ENCODE assay signal across 8 cellular contexts in genomic region chr7:23014681-23015080, GRCh38. TPM values are rescaled to one million over a fixed set of nuclear protein-coding genes. Genes with fewer than 3 reads are reported as not detected.
DNase-seq lines count a peak whose midpoint lies in the region; ATAC-seq and TF ChIP-seq lines count a peak whose summit lies in the region.

No MANE protein-coding gene starts in this region.

- peak; percentile 4 for TF ChIP-seq CTCF in CD8-positive, alpha-beta T cell (IDR thresholded peaks at IDR 0.05)
- TF ChIP-seq CTCF in nephron (IDR thresholded peaks at IDR 0.05; ENCODE audit: unreplicated experiment in 3 of 3) (no peak), Caco-2 (IDR thresholded peaks at IDR 0.05; ENCODE audit: insufficient read depth in 1 of 2, low read depth in 1 of 2, low read length in 1 of 2, severe bottlenecking in 1 of 2, unreplicated experiment in 1 of 2) (no peak)

- no peaks in the 10 kb centered on the region for H3K27me3 ChIP-seq in CD8-positive, alpha-beta T cell (ENCODE audit: insufficient read depth, low read length)
- H3K27me3 ChIP-seq in Caco-2 (replicated peaks; ENCODE audit: control insufficient read depth, insufficient read depth, low read length): no peaks in the 10 kb centered on the region

- no peaks in the 10 kb centered on the region for H3K9me3 ChIP-seq in CD8-positive, alpha-beta T cell (ENCODE audit: low read length)
- no peaks in the 10 kb centered on the region for H3K9me3 ChIP-seq in KOPT-K1 (ENCODE audit: insufficient read depth, low read length, poor library complexity, severe bottlenecking)
- no peaks in the 10 kb centered on the region for H3K9me3 ChIP-seq in Caco-2

- POLR2A ChIA-PET in CD8-positive, alpha-beta T cell (lab: Charles Lee): interaction anchor here (1.1 kb wide), 1 partner anchor 510 kb away, joined by 3 read pairs; no protein-coding TSS in a partner anchor
- POLR2A ChIA-PET in Caco-2 (lab: Charles Lee): no interaction called here

- no peak for ATAC-seq in CD8-positive, alpha-beta T cell

- CTCF ChIA-PET in CD8-positive, alpha-beta T cell (lab: Charles Lee): interaction anchor here (2.4 kb wide), 1 partner anchor 40 kb away, joined by 16 read pairs; no protein-coding TSS in a partner anchor
- CTCF ChIA-PET in Caco-2 (lab: Charles Lee): no interaction called here

- peaks cover 20% of the 10 kb centered on the region for H3K4me1 Mint-ChIP-seq in CD8-positive, alpha-beta T cell (ENCODE audit: low read depth)
- H3K4me1 Mint-ChIP-seq in activated T-helper 2 cell treated with anti-CD3 and anti-CD28 coated beads, Interferon-gamma antibody, Interleukin-2, Interleukin-4, amounts not matched to agents 10 μg/mL and 5 μg/mL and 100 μg/mL, durations not matched to agents 14 hours and 24 hours and 36 hours (ENCODE audit: low read depth): peaks cover 35% of the 10 kb centered on the region
- H3K4me1 Mint-ChIP-seq in nephron (peaks cover 10% of the 10 kb centered on the region), Caco-2 (ENCODE audit: low read depth, unreplicated experiment) (peaks cover 12% of the 10 kb centered on the region)

- H3K36me3 ChIP-seq in CD8-positive, alpha-beta T cell (ENCODE audit: insufficient read depth, low read length): no peaks in the 10 kb centered on the region
- H3K36me3 ChIP-seq in KOPT-K1 (ENCODE audit: insufficient read depth, low read length): no peaks in the 10 kb centered on the region
- H3K36me3 ChIP-seq in Caco-2 (ENCODE audit: control insufficient read depth, insufficient read depth, low read length): no peaks in the 10 kb centered on the region

- peaks cover 21% of the 10 kb centered on the region for H3K4me1 ChIP-seq in CD8-positive, alpha-beta T cell (ENCODE audit: insufficient read depth, low read length)
- peaks cover 6% of the 10 kb centered on the region; the same call in 1 of the 2 replicates for H3K4me1 ChIP-seq in Caco-2

- H3K9me3 Mint-ChIP-seq in CD8-positive, alpha-beta T cell: no peaks in the 10 kb centered on the region
- no peaks in the 10 kb centered on the region for H3K9me3 Mint-ChIP-seq in activated T-helper 2 cell treated with anti-CD3 and anti-CD28 coated beads, Interferon-gamma antibody, Interleukin-2, Interleukin-4, amounts not matched to agents 10 μg/mL and 5 μg/mL and 100 μg/mL, durations not matched to agents 14 hours and 24 hours and 36 hours
- H3K9me3 Mint-ChIP-seq in nephron: no peaks in the 10 kb centered on the region
- no peaks in the 10 kb centered on the region for H3K9me3 Mint-ChIP-seq in Caco-2 (ENCODE audit: unreplicated experiment)

- intact Hi-C loops in CD8-positive, alpha-beta T cell (cut with DNase I, micrococcal nuclease): loop anchor here (1.0 to 10.0 kb wide), 14 partner anchors 41 to 1587 kb away; partner anchors contain the start of genes MALSU1 (in 2 of the 2), FAM221A (in 1 of the 2), KLHL7 (in 1 of the 2) and SP4 (in 1 of the 2)
- intact Hi-C loops in activated T-helper 2 cell treated with anti-CD3 and anti-CD28 coated beads, Interferon-gamma antibody, Interleukin-2, Interleukin-4, amounts not matched to agents 10 μg/mL and 5 μg/mL and 100 μg/mL, durations not matched to agents 14 hours and 24 hours and 36 hours (cut with micrococcal nuclease): loop anchor here (1.0 to 10.0 kb wide), 9 partner anchors 13 to 460 kb away; partner anchors contain the start of genes IGF2BP3, KLHL7, NUP42 and TOMM7
- intact Hi-C loops in Caco-2 (cut with micrococcal nuclease; ENCODE audit: unreplicated experiment) (loop anchor here (1.0 to 5.0 kb wide), 2 partner anchors 41 to 192 kb away; partner anchors contain the start of gene TOMM7), posterior cingulate gyrus (cut with DNase I) (loop anchor here (5.0 to 10.0 kb wide), 5 partner anchors 43 to 452 kb away; partner anchors contain the start of genes KLHL7 and TOMM7)

- no TSS peak for BruUV-seq in Caco-2 (replicated peaks; lab: Mats Ljungman, UMichigan)

- H3K4me3 ChIP-seq in CD8-positive, alpha-beta T cell (ENCODE audit: low read depth, low read length): no peak overlapping the region
- no peak overlapping the region for H3K4me3 ChIP-seq in Caco-2 (ENCODE audit: low read depth, low read length)

- peaks cover 4% of the 10 kb centered on the region for H3K36me3 Mint-ChIP-seq in CD8-positive, alpha-beta T cell
- no peaks in the 10 kb centered on the region for H3K36me3 Mint-ChIP-seq in activated T-helper 2 cell treated with anti-CD3 and anti-CD28 coated beads, Interferon-gamma antibody, Interleukin-2, Interleukin-4, amounts not matched to agents 10 μg/mL and 5 μg/mL and 100 μg/mL, durations not matched to agents 14 hours and 24 hours and 36 hours (ENCODE audit: low read depth)
- no peaks in the 10 kb centered on the region for H3K36me3 Mint-ChIP-seq in nephron (ENCODE audit: low read depth)
- H3K36me3 Mint-ChIP-seq in Caco-2 (ENCODE audit: insufficient read depth, unreplicated experiment): peaks cover 7% of the 10 kb centered on the region

- no peak overlapping the region for H3K4me3 Mint-ChIP-seq in CD8-positive, alpha-beta T cell
- peak overlapping the region; percentile 43 for H3K4me3 Mint-ChIP-seq in activated T-helper 2 cell treated with anti-CD3 and anti-CD28 coated beads, Interferon-gamma antibody, Interleukin-2, Interleukin-4, amounts not matched to agents 10 μg/mL and 5 μg/mL and 100 μg/mL, durations not matched to agents 14 hours and 24 hours and 36 hours (ENCODE audit: low read depth)
- peak overlapping the region; percentile 14 to 96 (median 49) for H3K4me3 Mint-ChIP-seq in nephron
- no peak overlapping the region for H3K4me3 Mint-ChIP-seq in Caco-2 (ENCODE audit: unreplicated experiment)

- no peak overlapping the region for H3K27ac Mint-ChIP-seq in CD8-positive, alpha-beta T cell
- H3K27ac Mint-ChIP-seq in activated T-helper 2 cell treated with anti-CD3 and anti-CD28 coated beads, Interferon-gamma antibody, Interleukin-2, Interleukin-4, amounts not matched to agents 10 μg/mL and 5 μg/mL and 100 μg/mL, durations not matched to agents 14 hours and 24 hours and 36 hours: peak overlapping the region; percentile 85
- H3K27ac Mint-ChIP-seq in nephron (no peak overlapping the region), Caco-2 (ENCODE audit: unreplicated experiment) (no peak overlapping the region)

- no peak overlapping the region for H3K27ac ChIP-seq in CD8-positive, alpha-beta T cell (ENCODE audit: low read depth, low read length)
- peak overlapping the region; percentile 61 for H3K27ac ChIP-seq in KOPT-K1 (ENCODE audit: low read depth, low read length, poor library complexity, severe bottlenecking)

- DNase-seq in CD8-positive, alpha-beta T cell: no peak
- DNase-seq in activated T-helper 2 cell treated with anti-CD3 and anti-CD28 coated beads, Interferon-gamma antibody, Interleukin-2, Interleukin-4, amounts not matched to agents 10 μg/mL and 5 μg/mL and 100 μg/mL, durations not matched to agents 14 hours and 24 hours and 36 hours (ENCODE audit: low spot score): no peak
- DNase-seq in NCI-H2227 treated with DMSO at 0.1 percent for 48 hours (lab: John Stamatoyannopoulos, UW) (no peak), Caco-2 (no peak), NCI-H524 treated with DMSO at 0.1 percent for 48 hours (lab: John Stamatoyannopoulos, UW) (no peak), posterior cingulate gyrus (no peak)

- peaks cover 6% of the 10 kb centered on the region for H3K27me3 Mint-ChIP-seq in CD8-positive, alpha-beta T cell (ENCODE audit: low read depth)
- no peaks in the 10 kb centered on the region for H3K27me3 Mint-ChIP-seq in activated T-helper 2 cell treated with anti-CD3 and anti-CD28 coated beads, Interferon-gamma antibody, Interleukin-2, Interleukin-4, amounts not matched to agents 10 μg/mL and 5 μg/mL and 100 μg/mL, durations not matched to agents 14 hours and 24 hours and 36 hours (ENCODE audit: low read depth)
- H3K27me3 Mint-ChIP-seq in nephron (ENCODE audit: low read depth) (no peaks in the 10 kb centered on the region), Caco-2 (ENCODE audit: insufficient read depth, unreplicated experiment) (no peaks in the 10 kb centered on the region)

RNA-seq across cellular contexts. Expression of gene HYCC1, which starts 0.8 kb away (rescaled TPM):
- total RNA-seq in CD8-positive, alpha-beta T cell: 10 to 100 TPM; 10.7 to 13.5 TPM
- total RNA-seq in activated T-helper 2 cell treated with anti-CD3 and anti-CD28 coated beads, Interferon-gamma antibody, Interleukin-2, Interleukin-4, amounts not matched to agents 10 μg/mL and 5 μg/mL and 100 μg/mL, durations not matched to agents 14 hours and 24 hours and 36 hours: 49.9 and 55.1 TPM in 2 replicates
- total RNA-seq in Caco-2 (2022): 43.4 and 46.2 TPM in 2 replicates

Comparison
In these comparisons a context has a peak if more than half of its experiments do, and no peak if none do; other contexts are left out.
1. H3K4me3 Mint-ChIP-seq: peak in activated T-helper 2 cell treated with anti-CD3 and anti-CD28 coated beads, Interferon-gamma antibody, Interleukin-2, Interleukin-4, amounts not matched to agents 10 μg/mL and 5 μg/mL and 100 μg/mL, durations not matched to agents 14 hours and 24 hours and 36 hours (single experiment) and nephron (3 of 3); none in CD8-positive, alpha-beta T cell (single experiment) and Caco-2 (single experiment).